In the genomic region with DNA sequence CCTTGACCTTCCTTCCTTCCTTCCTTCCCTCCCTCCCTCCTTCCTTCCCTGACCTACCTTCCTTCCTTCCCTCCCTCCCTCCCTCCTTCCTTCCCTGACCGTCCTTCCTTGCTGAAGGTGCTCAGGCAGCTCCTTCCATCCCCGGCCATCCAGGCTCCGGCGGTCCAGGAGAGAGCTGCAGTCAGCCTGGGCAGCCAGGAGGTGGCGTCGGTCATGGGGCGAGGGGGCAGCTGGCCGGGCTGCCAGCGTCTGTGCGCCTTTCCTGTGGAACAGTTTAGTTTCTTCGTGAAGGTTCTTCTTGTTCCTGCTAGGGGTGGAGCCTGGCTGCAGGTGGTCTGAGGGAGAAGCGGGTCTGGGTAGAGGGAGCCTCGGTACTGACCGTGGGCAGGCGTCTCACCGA, we compare ENCODE assay signal across 1 cellular context.
TF ChIP-seq lines count a peak whose summit lies in the region.

No MANE protein-coding gene starts in this region.

TF ChIP-seq in HepG2, 621 proteins besides CTCF, POLR2A, EP300 and RAD21:
- TF ChIP-seq YY1 (IDR thresholded peaks at IDR 0.05; ENCODE audit: insufficient read depth, insufficient replicate concordance, low read depth, low read length) (peak; percentile 47), XRCC5 (optimal IDR thresholded peaks at IDR 0.05; ENCODE audit: low read length) (peak; percentile 84), ZNF354B (CRISPR knock-in tag; IDR thresholded peaks at IDR 0.05) (no peak), PCBP2 (optimal IDR thresholded peaks at IDR 0.05; ENCODE audit: low read depth, low read length, poor library complexity, severe bottlenecking) (peak; percentile 37), MIER2 (CRISPR knock-in tag; IDR thresholded peaks at IDR 0.05) (no peak), KAT8 (CRISPR knock-in tag; IDR thresholded peaks at IDR 0.05) (no peak), STAG1 (CRISPR knock-in tag; IDR thresholded peaks at IDR 0.05) (peak; percentile 58), SMC3 (IDR thresholded peaks at IDR 0.05; ENCODE audit: low read length) (peak; percentile 49; the same call in 1 of the 2 replicates), HNRNPLL (IDR thresholded peaks at IDR 0.05; ENCODE audit: low read depth, low read length, poor library complexity, severe bottlenecking) (peak; percentile 26), SIN3A (IDR thresholded peaks at IDR 0.05; ENCODE audit: borderline replicate concordance, low read depth, low read length) (no peak), ZNF574 (CRISPR knock-in tag; IDR thresholded peaks at IDR 0.05) (0 out of 2 replicates have a peak, but pooled peaks have one; percentile 21), ZNF331 (CRISPR knock-in tag; IDR thresholded peaks at IDR 0.05) (0 out of 2 replicates have a peak, but pooled peaks have one; percentile 26), MTA3 (CRISPR knock-in tag; IDR thresholded peaks at IDR 0.05) (no peak), PCBP1 (IDR thresholded peaks at IDR 0.05; ENCODE audit: borderline replicate concordance, low read depth, low read length) (0 out of 2 replicates have a peak, but pooled peaks have one; percentile 75), ZNF367 (CRISPR knock-in tag; IDR thresholded peaks at IDR 0.05; ENCODE audit: borderline replicate concordance) (no peak), KDM2A (CRISPR knock-in tag; IDR thresholded peaks at IDR 0.05; ENCODE audit: borderline replicate concordance, low read depth) (peak; percentile 54; the same call in 1 of the 2 replicates), HNRNPL (IDR thresholded peaks at IDR 0.05; ENCODE audit: low read depth, low read length) (peak; percentile 84; the same call in 1 of the 2 replicates), FOXA1 (IDR thresholded peaks at IDR 0.05) (no peak), FOXA1 (CRISPR knock-in tag; IDR thresholded peaks at IDR 0.05) (no peak), SALL1 (CRISPR knock-in tag; IDR thresholded peaks at IDR 0.05) (peak; percentile 17; the same call in 1 of the 2 replicates), MAZ (IDR thresholded peaks at IDR 0.05; ENCODE audit: borderline replicate concordance, low read depth, low read length) (peak; percentile 65; the same call in 1 of the 2 replicates), MAZ (CRISPR knock-in tag; IDR thresholded peaks at IDR 0.05; ENCODE audit: low read depth) (no peak), GABPB1 (CRISPR knock-in tag; IDR thresholded peaks at IDR 0.05) (peak; percentile 35; the same call in 1 of the 2 replicates)
- TF ChIP-seq, protein P1, sequence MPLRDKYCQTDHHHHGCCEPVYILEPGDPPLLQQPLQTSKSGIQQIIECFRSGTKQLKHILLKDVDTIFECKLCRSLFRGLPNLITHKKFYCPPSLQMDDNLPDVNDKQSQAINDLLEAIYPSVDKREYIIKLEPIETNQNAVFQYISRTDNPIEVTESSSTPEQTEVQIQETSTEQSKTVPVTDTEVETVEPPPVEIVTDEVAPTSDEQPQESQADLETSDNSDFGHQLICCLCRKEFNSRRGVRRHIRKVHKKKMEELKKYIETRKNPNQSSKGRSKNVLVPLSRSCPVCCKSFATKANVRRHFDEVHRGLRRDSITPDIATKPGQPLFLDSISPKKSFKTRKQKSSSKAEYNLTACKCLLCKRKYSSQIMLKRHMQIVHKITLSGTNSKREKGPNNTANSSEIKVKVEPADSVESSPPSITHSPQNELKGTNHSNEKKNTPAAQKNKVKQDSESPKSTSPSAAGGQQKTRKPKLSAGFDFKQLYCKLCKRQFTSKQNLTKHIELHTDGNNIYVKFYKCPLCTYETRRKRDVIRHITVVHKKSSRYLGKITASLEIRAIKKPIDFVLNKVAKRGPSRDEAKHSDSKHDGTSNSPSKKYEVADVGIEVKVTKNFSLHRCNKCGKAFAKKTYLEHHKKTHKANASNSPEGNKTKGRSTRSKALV (CRISPR knock-in tag; IDR thresholded peaks at IDR 0.05): peak; percentile 57; the same call in 1 of the 2 replicates
- TF ChIP-seq, protein P2, sequence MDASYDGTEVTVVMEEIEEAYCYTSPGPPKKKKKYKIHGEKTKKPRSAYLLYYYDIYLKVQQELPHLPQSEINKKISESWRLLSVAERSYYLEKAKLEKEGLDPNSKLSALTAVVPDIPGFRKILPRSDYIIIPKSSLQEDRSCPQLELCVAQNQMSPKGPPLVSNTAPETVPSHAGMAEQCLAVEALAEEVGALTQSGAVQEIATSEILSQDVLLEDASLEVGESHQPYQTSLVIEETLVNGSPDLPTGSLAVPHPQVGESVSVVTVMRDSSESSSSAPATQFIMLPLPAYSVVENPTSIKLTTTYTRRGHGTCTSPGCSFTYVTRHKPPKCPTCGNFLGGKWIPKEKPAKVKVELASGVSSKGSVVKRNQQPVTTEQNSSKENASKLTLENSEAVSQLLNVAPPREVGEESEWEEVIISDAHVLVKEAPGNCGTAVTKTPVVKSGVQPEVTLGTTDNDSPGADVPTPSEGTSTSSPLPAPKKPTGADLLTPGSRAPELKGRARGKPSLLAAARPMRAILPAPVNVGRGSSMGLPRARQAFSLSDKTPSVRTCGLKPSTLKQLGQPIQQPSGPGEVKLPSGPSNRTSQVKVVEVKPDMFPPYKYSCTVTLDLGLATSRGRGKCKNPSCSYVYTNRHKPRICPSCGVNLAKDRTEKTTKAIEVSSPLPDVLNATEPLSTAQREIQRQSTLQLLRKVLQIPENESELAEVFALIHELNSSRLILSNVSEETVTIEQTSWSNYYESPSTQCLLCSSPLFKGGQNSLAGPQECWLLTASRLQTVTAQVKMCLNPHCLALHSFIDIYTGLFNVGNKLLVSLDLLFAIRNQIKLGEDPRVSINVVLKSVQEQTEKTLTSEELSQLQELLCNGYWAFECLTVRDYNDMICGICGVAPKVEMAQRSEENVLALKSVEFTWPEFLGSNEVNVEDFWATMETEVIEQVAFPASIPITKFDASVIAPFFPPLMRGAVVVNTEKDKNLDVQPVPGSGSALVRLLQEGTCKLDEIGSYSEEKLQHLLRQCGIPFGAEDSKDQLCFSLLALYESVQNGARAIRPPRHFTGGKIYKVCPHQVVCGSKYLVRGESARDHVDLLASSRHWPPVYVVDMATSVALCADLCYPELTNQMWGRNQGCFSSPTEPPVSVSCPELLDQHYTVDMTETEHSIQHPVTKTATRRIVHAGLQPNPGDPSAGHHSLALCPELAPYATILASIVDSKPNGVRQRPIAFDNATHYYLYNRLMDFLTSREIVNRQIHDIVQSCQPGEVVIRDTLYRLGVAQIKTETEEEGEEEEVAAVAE (CRISPR knock-in tag; IDR thresholded peaks at IDR 0.05; ENCODE audit: borderline replicate concordance): no peak
- TF ChIP-seq, protein P3, sequence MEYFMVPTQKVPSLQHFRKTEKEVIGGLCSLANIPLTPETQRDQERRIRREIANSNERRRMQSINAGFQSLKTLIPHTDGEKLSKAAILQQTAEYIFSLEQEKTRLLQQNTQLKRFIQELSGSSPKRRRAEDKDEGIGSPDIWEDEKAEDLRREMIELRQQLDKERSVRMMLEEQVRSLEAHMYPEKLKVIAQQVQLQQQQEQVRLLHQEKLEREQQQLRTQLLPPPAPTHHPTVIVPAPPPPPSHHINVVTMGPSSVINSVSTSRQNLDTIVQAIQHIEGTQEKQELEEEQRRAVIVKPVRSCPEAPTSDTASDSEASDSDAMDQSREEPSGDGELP (IDR thresholded peaks at IDR 0.05; ENCODE audit: borderline replicate concordance, low read depth): peak; percentile 47; the same call in 1 of the 2 replicates
- TF ChIP-seq, protein P4, sequence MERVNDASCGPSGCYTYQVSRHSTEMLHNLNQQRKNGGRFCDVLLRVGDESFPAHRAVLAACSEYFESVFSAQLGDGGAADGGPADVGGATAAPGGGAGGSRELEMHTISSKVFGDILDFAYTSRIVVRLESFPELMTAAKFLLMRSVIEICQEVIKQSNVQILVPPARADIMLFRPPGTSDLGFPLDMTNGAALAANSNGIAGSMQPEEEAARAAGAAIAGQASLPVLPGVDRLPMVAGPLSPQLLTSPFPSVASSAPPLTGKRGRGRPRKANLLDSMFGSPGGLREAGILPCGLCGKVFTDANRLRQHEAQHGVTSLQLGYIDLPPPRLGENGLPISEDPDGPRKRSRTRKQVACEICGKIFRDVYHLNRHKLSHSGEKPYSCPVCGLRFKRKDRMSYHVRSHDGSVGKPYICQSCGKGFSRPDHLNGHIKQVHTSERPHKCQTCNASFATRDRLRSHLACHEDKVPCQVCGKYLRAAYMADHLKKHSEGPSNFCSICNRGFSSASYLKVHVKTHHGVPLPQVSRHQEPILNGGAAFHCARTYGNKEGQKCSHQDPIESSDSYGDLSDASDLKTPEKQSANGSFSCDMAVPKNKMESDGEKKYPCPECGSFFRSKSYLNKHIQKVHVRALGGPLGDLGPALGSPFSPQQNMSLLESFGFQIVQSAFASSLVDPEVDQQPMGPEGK (CRISPR knock-in tag; IDR thresholded peaks at IDR 0.05): peak; percentile 56
- TF ChIP-seq, protein P5, sequence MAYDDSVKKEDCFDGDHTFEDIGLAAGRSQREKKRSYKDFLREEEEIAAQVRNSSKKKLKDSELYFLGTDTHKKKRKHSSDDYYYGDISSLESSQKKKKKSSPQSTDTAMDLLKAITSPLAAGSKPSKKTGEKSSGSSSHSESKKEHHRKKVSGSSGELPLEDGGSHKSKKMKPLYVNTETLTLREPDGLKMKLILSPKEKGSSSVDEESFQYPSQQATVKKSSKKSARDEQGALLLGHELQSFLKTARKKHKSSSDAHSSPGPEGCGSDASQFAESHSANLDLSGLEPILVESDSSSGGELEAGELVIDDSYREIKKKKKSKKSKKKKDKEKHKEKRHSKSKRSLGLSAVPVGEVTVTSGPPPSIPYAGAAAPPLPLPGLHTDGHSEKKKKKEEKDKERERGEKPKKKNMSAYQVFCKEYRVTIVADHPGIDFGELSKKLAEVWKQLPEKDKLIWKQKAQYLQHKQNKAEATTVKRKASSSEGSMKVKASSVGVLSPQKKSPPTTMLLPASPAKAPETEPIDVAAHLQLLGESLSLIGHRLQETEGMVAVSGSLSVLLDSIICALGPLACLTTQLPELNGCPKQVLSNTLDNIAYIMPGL (CRISPR knock-in tag; IDR thresholded peaks at IDR 0.05; ENCODE audit: borderline replicate concordance in 1 of 2, low read depth in 1 of 2): 0 out of 4 replicates have a peak, but pooled peaks of 1 of the 2 experiments have one; percentile 51
- TF ChIP-seq, protein P6, sequence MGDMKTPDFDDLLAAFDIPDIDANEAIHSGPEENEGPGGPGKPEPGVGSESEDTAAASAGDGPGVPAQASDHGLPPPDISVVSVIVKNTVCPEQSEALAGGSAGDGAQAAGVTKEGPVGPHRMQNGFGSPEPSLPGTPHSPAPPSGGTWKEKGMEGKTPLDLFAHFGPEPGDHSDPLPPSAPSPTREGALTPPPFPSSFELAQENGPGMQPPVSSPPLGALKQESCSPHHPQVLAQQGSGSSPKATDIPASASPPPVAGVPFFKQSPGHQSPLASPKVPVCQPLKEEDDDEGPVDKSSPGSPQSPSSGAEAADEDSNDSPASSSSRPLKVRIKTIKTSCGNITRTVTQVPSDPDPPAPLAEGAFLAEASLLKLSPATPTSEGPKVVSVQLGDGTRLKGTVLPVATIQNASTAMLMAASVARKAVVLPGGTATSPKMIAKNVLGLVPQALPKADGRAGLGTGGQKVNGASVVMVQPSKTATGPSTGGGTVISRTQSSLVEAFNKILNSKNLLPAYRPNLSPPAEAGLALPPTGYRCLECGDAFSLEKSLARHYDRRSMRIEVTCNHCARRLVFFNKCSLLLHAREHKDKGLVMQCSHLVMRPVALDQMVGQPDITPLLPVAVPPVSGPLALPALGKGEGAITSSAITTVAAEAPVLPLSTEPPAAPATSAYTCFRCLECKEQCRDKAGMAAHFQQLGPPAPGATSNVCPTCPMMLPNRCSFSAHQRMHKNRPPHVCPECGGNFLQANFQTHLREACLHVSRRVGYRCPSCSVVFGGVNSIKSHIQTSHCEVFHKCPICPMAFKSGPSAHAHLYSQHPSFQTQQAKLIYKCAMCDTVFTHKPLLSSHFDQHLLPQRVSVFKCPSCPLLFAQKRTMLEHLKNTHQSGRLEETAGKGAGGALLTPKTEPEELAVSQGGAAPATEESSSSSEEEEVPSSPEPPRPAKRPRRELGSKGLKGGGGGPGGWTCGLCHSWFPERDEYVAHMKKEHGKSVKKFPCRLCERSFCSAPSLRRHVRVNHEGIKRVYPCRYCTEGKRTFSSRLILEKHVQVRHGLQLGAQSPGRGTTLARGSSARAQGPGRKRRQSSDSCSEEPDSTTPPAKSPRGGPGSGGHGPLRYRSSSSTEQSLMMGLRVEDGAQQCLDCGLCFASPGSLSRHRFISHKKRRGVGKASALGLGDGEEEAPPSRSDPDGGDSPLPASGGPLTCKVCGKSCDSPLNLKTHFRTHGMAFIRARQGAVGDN (CRISPR knock-in tag; IDR thresholded peaks at IDR 0.05): peak; percentile 46
